ENCODE assay signal across 27 cellular contexts in the genomic region with DNA sequence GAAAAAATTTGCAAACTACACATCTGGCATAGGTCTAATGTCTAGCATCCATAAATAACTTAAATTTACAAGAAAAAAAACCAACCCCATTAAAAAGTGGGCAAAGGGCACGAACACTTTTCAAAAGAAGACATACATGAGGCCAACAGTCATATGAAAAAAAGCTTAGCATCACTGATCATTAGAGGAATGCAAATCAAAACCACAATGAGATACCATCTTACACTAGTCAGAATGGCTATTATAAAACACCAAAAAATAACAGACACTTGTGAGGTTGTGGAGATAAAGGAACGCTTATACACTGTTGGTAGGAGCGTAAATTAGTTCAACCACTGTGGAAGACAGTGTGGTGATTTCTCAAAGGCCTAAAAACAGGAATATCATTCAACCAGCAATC.
"Had no signal": no experiment of that assay in that cellular context is flagged by ENCODE, and none has a peak within 500 bp of the region (broad histone marks: within the 10 kb centered on the region; RNA-seq: fewer than 3 reads in every experiment).

No MANE protein-coding gene starts in this region.

- ATAC-seq: left colon; left lung; lower lobe of right lung; mucosa of descending colon; naive thymus-derived CD4-positive, alpha-beta T cell; natural killer cell treated with Interleukin-12 subunit alpha and Interleukin-12 subunit beta and Interleukin-15 and Interleukin-18, amount 100 ng/mL, for 72 hours; right lobe of liver; stimulated activated naive B cell treated with anti-CD40 and anti-IgM and Interleukin-4, amounts not matched to agents 10 μg/mL and 1 μg/mL and 100 μg/mL, for 72 hours; stimulated activated naive CD8-positive, alpha-beta T cell treated with anti-CD3 and anti-CD28 coated beads, Interleukin-15, Interleukin-2, amounts not matched to agents 100 U/mL and 50 U/mL, for 24 hours had no signal

- H3K4me1 Mint-ChIP-seq: naive thymus-derived CD4-positive, alpha-beta T cell had no signal

- H3K4me3 ChIP-seq: left lung, lower lobe of right lung, mucosa of descending colon, ovary, right atrium auricular region, right lobe of liver, skin epidermis, stomach, testis, thyroid gland, transverse colon, upper lobe of left lung, vagina had no signal

- H3K27ac ChIP-seq: left lung, lower lobe of right lung, ovary, right atrium auricular region, right lobe of liver, skin epidermis, stomach, testis, thyroid gland, transverse colon, upper lobe of left lung, vagina had no signal

- H3K27me3 Mint-ChIP-seq: progenitor cell of endocrine pancreas; stimulated activated naive B cell treated with anti-CD40 and anti-IgM and Interleukin-4, amounts not matched to agents 10 μg/mL and 1 μg/mL and 100 μg/mL, for 72 hours had no signal

- H3K36me3 ChIP-seq: left lung, lower lobe of right lung, ovary, right atrium auricular region, right lobe of liver, stomach, thyroid gland, transverse colon, upper lobe of left lung, vagina had no signal

- H3K27me3 ChIP-seq: left lung, ovary, right atrium auricular region, right lobe of liver, stomach, testis, thyroid gland, transverse colon, upper lobe of left lung, vagina had no signal

- H3K9me3 Mint-ChIP-seq: natural killer cell treated with Interleukin-12 subunit alpha and Interleukin-12 subunit beta and Interleukin-15 and Interleukin-18, amount 100 ng/mL, for 72 hours had no signal

- H3K4me3 Mint-ChIP-seq: naive thymus-derived CD4-positive, alpha-beta T cell; natural killer cell treated with Interleukin-12 subunit alpha and Interleukin-12 subunit beta and Interleukin-15 and Interleukin-18, amount 100 ng/mL, for 72 hours; stimulated activated naive B cell treated with anti-CD40 and anti-IgM and Interleukin-4, amounts not matched to agents 10 μg/mL and 1 μg/mL and 100 μg/mL, for 72 hours had no signal

- H3K27ac Mint-ChIP-seq: naive thymus-derived CD4-positive, alpha-beta T cell; natural killer cell treated with Interleukin-12 subunit alpha and Interleukin-12 subunit beta and Interleukin-15 and Interleukin-18, amount 100 ng/mL, for 72 hours; progenitor cell of endocrine pancreas; stimulated activated naive B cell treated with anti-CD40 and anti-IgM and Interleukin-4, amounts not matched to agents 10 μg/mL and 1 μg/mL and 100 μg/mL, for 72 hours had no signal

- DNase-seq: hippocampal formation; kidney; left colon; left lung; lower lobe of right lung; mammary epithelial cell; midbrain; mucosa of descending colon; naive thymus-derived CD4-positive, alpha-beta T cell; ovary; right lobe of liver; stimulated activated CD4-positive, alpha-beta T cell treated with anti-CD3 and anti-CD28 coated beads, Interleukin-12 subunit alpha, Interleukin-12 subunit beta, amount 100 ng/mL, for 4 hours; stimulated activated CD4-positive, alpha-beta T cell treated with anti-CD3 and anti-CD28 coated beads, Interleukin-15, amount 100 ng/mL, for 24 hours; stimulated activated CD4-positive, alpha-beta T cell treated with anti-CD3 and anti-CD28 coated beads, Interleukin-2, amount 100 ng/mL, for 24 hours; stimulated activated CD4-positive, alpha-beta T cell treated with anti-CD3 and anti-CD28 coated beads, Interleukin-4, amount 100 ng/mL, for 1 hour; stimulated activated naive B cell treated with anti-CD40 and anti-IgM and Interleukin-4, amounts not matched to agents 10 μg/mL and 1 μg/mL and 100 μg/mL, for 72 hours; stimulated activated naive CD8-positive, alpha-beta T cell treated with anti-CD3 and anti-CD28 coated beads, Interleukin-15, Interleukin-2, amounts not matched to agents 100 U/mL and 50 U/mL, for 24 hours; stomach; testis; thyroid gland; transverse colon; upper lobe of left lung had no signal

- H3K4me1 ChIP-seq: left lung, lower lobe of right lung, right atrium auricular region, right lobe of liver, stomach, testis, thyroid gland, upper lobe of left lung, vagina had no signal

- H3K9me3 ChIP-seq: ovary, right lobe of liver, testis, thyroid gland, vagina had no signal
